8 cellular contexts compared by ENCODE assay signal in genomic region chr2:136246086-136246669, GRCh38.
A peak's percentile ranks its signal among the peaks of the same experiment; 100 is the strongest.
DNase-seq lines count a peak whose midpoint lies in the region; ATAC-seq, FAIRE-seq and TF ChIP-seq lines count a peak whose summit lies in the region.

No MANE protein-coding gene starts in this region.

- H3K27me3 Mint-ChIP-seq in T-helper 17 cell = no peaks in the 10 kb centered on the region

- peak; percentile 78 for ATAC-seq in GM18520 (IDR thresholded peaks at IDR 0.05; ENCODE audit: unreplicated experiment)
- peak; percentile 77 for ATAC-seq in HG03039 (IDR thresholded peaks at IDR 0.05; ENCODE audit: unreplicated experiment)
- ATAC-seq in T-helper 17 cell = peak; percentile 51
- no peak for ATAC-seq in HG03457 (IDR thresholded peaks at IDR 0.05; ENCODE audit: unreplicated experiment)

- H3K4me1 ChIP-seq in keratinocyte (ENCODE audit: control insufficient read depth, extremely low read depth, insufficient read depth, low read length) (peaks cover 2% of the 10 kb centered on the region), tibial nerve (peaks cover 0 to 6% (median 0%) of the 10 kb centered on the region in 4 donors)

- H3K9me3 ChIP-seq in T-helper 17 cell (ENCODE audit: control insufficient read depth, low read length, poor library complexity, severe bottlenecking) (no peaks in the 10 kb centered on the region), keratinocyte (ENCODE audit: control insufficient read depth, low read depth, low read length) (no peaks in the 10 kb centered on the region), tibial nerve (no peaks in the 10 kb centered on the region)

- dilution Hi-C loops in keratinocyte (cut with MboI; ENCODE audit: extremely low pct_ligation_motif_present, low sequenced_read_pairs) = no loop called here

- no peak for TF ChIP-seq CTCF in keratinocyte (optimal IDR thresholded peaks at IDR 0.05 in 1 of 3, IDR thresholded peaks at IDR 0.05 in 1 of 3, conservative IDR thresholded peaks at IDR 0.05 in 1 of 3; ENCODE audit: extremely low read depth in 1 of 3, insufficient read depth in 2 of 3, low read length in 3 of 3)
- TF ChIP-seq CTCF in tibial nerve (IDR thresholded peaks at IDR 0.05) = no peak

- H3K4me1 Mint-ChIP-seq in T-helper 17 cell = peaks cover 21% of the 10 kb centered on the region

- no peak overlapping the region for H3K9ac ChIP-seq in keratinocyte (ENCODE audit: control insufficient read depth, extremely low read depth, insufficient read depth, low read length)

- no peak for FAIRE-seq in keratinocyte (lab: Jason Lieb, UNC)

- WGBS in tibial nerve, 2 donors = 40 to 43% methylated on average over 15 of the region's 15 CpGs

- no peaks in the 10 kb centered on the region for H3K36me3 Mint-ChIP-seq in T-helper 17 cell (ENCODE audit: low read depth)

- TF ChIP-seq POLR2A in tibial nerve (IDR thresholded peaks at IDR 0.05) = no peak

- no peak overlapping the region for H3K4me3 ChIP-seq in keratinocyte (ENCODE audit: control insufficient read depth in 2 of 3, extremely low read depth in 1 of 3, insufficient read depth in 2 of 3, low read depth in 1 of 3, low read length in 3 of 3)
- H3K4me3 ChIP-seq in tibial nerve = no peak overlapping the region

- H3K36me3 ChIP-seq in keratinocyte (ENCODE audit: control insufficient read depth in 2 of 2, extremely low read depth in 1 of 2, insufficient read depth in 2 of 2, low read length in 2 of 2) (no peaks in the 10 kb centered on the region), tibial nerve (no peaks in the 10 kb centered on the region)

- DNase-seq in T-helper 17 cell (no peak), keratinocyte (ENCODE audit: low read depth, low spot score) (no peak), tibial nerve (ENCODE audit: low spot score in 2 of 2) (no peak), DMS 273 (lab: John Stamatoyannopoulos, UW; ENCODE audit: unreplicated experiment) (no peak), KG1 (lab: John Stamatoyannopoulos, UW) (no peak)

- peak overlapping the region; percentile 45 for H3K4me2 ChIP-seq in keratinocyte (ENCODE audit: control insufficient read depth, extremely low read depth, insufficient read depth, low read depth, low read length)

- no peak for TF ChIP-seq EP300 in tibial nerve (IDR thresholded peaks at IDR 0.05)

- H2AFZ ChIP-seq in keratinocyte (ENCODE audit: control insufficient read depth, low read length) = no peak overlapping the region

- H3K4me3 Mint-ChIP-seq in T-helper 17 cell = no peak overlapping the region

- H3K79me2 ChIP-seq in keratinocyte (ENCODE audit: control insufficient read depth, insufficient read depth, low read length) = no peaks in the 10 kb centered on the region

- no peaks in the 10 kb centered on the region for H4K20me1 ChIP-seq in keratinocyte (ENCODE audit: control insufficient read depth, extremely low read depth, insufficient read depth, low read length)

- H3K27ac Mint-ChIP-seq in T-helper 17 cell = no peak overlapping the region

- no peaks in the 10 kb centered on the region for H3K27me3 ChIP-seq in keratinocyte (ENCODE audit: control insufficient read depth, extremely low read depth, insufficient read depth, low read length)
- H3K27me3 ChIP-seq in tibial nerve = no peaks in the 10 kb centered on the region

- H3K9me1 ChIP-seq in keratinocyte (ENCODE audit: control insufficient read depth, extremely low read depth, insufficient read depth, low read length) = no peaks in the 10 kb centered on the region

- H3K27ac ChIP-seq in keratinocyte (ENCODE audit: control insufficient read depth, insufficient read depth, low read length) (no peak overlapping the region), tibial nerve (no peak overlapping the region)
